Comparison of ENCODE assay signal across 25 cellular contexts in genomic region chr12:95037906-95038305, GRCh38.
"Had no signal": no experiment of that assay in that cellular context is flagged by ENCODE, and none has a peak within 500 bp of the region (broad histone marks: within the 10 kb centered on the region; RNA-seq: fewer than 3 reads in every experiment).

No MANE protein-coding gene starts in this region.

- H3K27ac ChIP-seq: gastroesophageal sphincter, heart left ventricle, hepatocyte, left lung, neural progenitor cell, parathyroid adenoma, right lobe of liver, thoracic aorta, tibial nerve, upper lobe of left lung had no signal

- H3K4me3 ChIP-seq: gastroesophageal sphincter, heart left ventricle, hepatocyte, left lung, neural progenitor cell, right lobe of liver, smooth muscle cell, thoracic aorta, tibial nerve, upper lobe of left lung had no signal

- DNase-seq: cortex of kidney; effector memory CD8-positive, alpha-beta T cell; foreskin fibroblast; heart left ventricle; left cardiac atrium; left lung; mesenchymal stem cell; midbrain; naive thymus-derived CD4-positive, alpha-beta T cell; right lobe of liver; stimulated activated CD4-positive, alpha-beta T cell treated with anti-CD3 and anti-CD28 coated beads, Interleukin-12 subunit alpha, Interleukin-12 subunit beta, amount 100 ng/mL, for 4 hours; stimulated activated CD4-positive, alpha-beta T cell treated with anti-CD3 and anti-CD28 coated beads, Interleukin-1b, Interleukin-23, amount 100 ng/mL, for 48 hours; stimulated activated CD4-positive, alpha-beta T cell treated with anti-CD3 and anti-CD28 coated beads, Interleukin-4, amount 100 ng/mL, for 24 hours; stimulated activated naive CD4-positive, alpha-beta T cell treated with Interleukin-2 at 50 U/mL for 16 hours; upper lobe of left lung had no signal

- ATAC-seq: effector memory CD8-positive, alpha-beta T cell; gastroesophageal sphincter; heart left ventricle; left cardiac atrium; left lung; naive thymus-derived CD4-positive, alpha-beta T cell; right lobe of liver; stimulated activated effector memory CD8-positive, alpha-beta T cell treated with anti-CD3 and anti-CD28 coated beads, Interleukin-12 subunit alpha, Interleukin-12 subunit beta, amount 100 ng/mL, for 72 hours had no signal

- H3K4me2 ChIP-seq: hepatocyte, neural progenitor cell, smooth muscle cell had no signal

- H3K9me3 Mint-ChIP-seq: effector memory CD8-positive, alpha-beta T cell; naive thymus-derived CD4-positive, alpha-beta T cell; nephron; neural progenitor cell; stimulated activated effector memory CD8-positive, alpha-beta T cell treated with anti-CD3 and anti-CD28 coated beads, Interleukin-12 subunit alpha, Interleukin-12 subunit beta, amount 100 ng/mL, for 72 hours had no signal

- H3K79me2 ChIP-seq: hepatocyte, parathyroid adenoma had no signal

- H3K4me3 Mint-ChIP-seq: effector memory CD8-positive, alpha-beta T cell; naive thymus-derived CD4-positive, alpha-beta T cell; nephron; neural progenitor cell; stimulated activated effector memory CD8-positive, alpha-beta T cell treated with anti-CD3 and anti-CD28 coated beads, Interleukin-12 subunit alpha, Interleukin-12 subunit beta, amount 100 ng/mL, for 72 hours had no signal

- H3K9me3 ChIP-seq: gastroesophageal sphincter, heart left ventricle, left lung, right lobe of liver, thoracic aorta, tibial nerve, upper lobe of left lung had no signal

- H3K27ac Mint-ChIP-seq: effector memory CD8-positive, alpha-beta T cell; nephron; neural progenitor cell; progenitor cell of endocrine pancreas; stimulated activated effector memory CD8-positive, alpha-beta T cell treated with anti-CD3 and anti-CD28 coated beads, Interleukin-12 subunit alpha, Interleukin-12 subunit beta, amount 100 ng/mL, for 72 hours had no signal

- H3K4me1 ChIP-seq: gastroesophageal sphincter, left lung, neural progenitor cell, parathyroid adenoma, right lobe of liver, tibial nerve, upper lobe of left lung had no signal

- H3K27me3 ChIP-seq: gastroesophageal sphincter, heart left ventricle, hepatocyte, left lung, neural progenitor cell, right lobe of liver, tibial nerve, upper lobe of left lung had no signal

- H3K9ac ChIP-seq: neural progenitor cell, parathyroid adenoma had no signal

- H2AFZ ChIP-seq: hepatocyte, neural progenitor cell, parathyroid adenoma had no signal

- H3K4me1 Mint-ChIP-seq: nephron; neural progenitor cell; stimulated activated effector memory CD8-positive, alpha-beta T cell treated with anti-CD3 and anti-CD28 coated beads, Interleukin-12 subunit alpha, Interleukin-12 subunit beta, amount 100 ng/mL, for 72 hours had no signal

- H3K27me3 Mint-ChIP-seq: effector memory CD8-positive, alpha-beta T cell; naive thymus-derived CD4-positive, alpha-beta T cell; progenitor cell of endocrine pancreas had no signal
